In the genomic region with DNA sequence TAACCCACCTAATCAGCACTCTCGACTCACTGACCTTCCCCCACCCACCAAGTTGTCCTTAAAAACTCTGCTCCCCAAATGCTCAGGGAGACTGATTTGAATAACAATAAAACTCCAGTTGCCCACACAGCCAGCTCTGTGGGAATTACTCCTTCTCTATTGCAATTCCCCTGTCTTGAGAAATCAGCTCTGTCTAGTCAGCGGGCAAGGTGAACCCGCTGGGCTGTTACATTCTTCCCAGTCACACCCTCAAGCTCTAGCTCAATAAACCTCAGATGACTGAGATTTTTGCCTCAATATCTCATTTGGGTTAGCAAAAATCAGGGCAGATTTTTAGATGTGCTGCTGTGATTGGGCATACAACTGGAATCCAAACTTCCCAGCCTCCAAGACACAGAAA, we compare ENCODE assay signal across 1 cellular context.
A peak's percentile ranks its signal among the peaks of the same experiment; 100 is the strongest.
TF ChIP-seq lines count a peak whose summit lies in the region.

No MANE protein-coding gene starts in this region.

TF ChIP-seq in WTC11, 78 proteins besides CTCF, POLR2A, EP300 and RAD21 (continued from another document):
- TF ChIP-seq TEAD1 (CRISPR knock-in tag; IDR thresholded peaks at IDR 0.05): peak; percentile 69; the same call in 1 of the 2 replicates
- peak; percentile 21; the same call in 1 of the 2 replicates for TF ChIP-seq SMAD3 (CRISPR knock-in tag; IDR thresholded peaks at IDR 0.05; ENCODE audit: borderline replicate concordance)
- no peak for TF ChIP-seq PRDM15 (CRISPR knock-in tag; IDR thresholded peaks at IDR 0.05)
- TF ChIP-seq ZBTB21 (CRISPR knock-in tag; IDR thresholded peaks at IDR 0.05; ENCODE audit: borderline replicate concordance): no peak
- no peak for TF ChIP-seq ZNF317 (CRISPR knock-in tag; IDR thresholded peaks at IDR 0.05; ENCODE audit: borderline replicate concordance, low read depth)
- TF ChIP-seq ZNF423 (CRISPR knock-in tag; IDR thresholded peaks at IDR 0.05): peak; percentile 56; the same call in 1 of the 2 replicates
